Comparison of ENCODE assay signal across 8 cellular contexts in the genomic region with DNA sequence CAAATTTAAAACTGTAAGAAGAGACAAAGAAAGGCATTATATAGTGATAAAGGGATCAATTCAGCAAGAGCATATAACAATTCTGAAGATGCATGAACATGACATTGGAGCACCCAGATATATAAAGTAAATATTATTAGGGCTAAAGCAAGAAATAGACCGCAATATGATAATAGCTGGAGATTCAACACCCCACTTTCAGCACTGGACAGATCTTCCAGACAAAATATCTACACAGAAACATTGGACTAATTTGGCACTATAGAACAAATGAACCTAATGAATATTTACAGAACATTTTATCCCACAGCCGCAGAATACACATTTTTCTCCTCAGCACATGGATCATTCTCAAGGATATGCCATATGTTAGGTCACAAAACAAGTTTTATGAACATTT.
"Had no signal": no experiment of that assay in that cellular context is flagged by ENCODE, and none has a peak within 500 bp of the region (broad histone marks: within the 10 kb centered on the region; RNA-seq: fewer than 3 reads in every experiment).

No MANE protein-coding gene starts in this region.

- H3K27me3 Mint-ChIP-seq: IgD-negative memory B cell had no signal

- ATAC-seq: HepG2, K562 had no signal

- H3K4me2 ChIP-seq: KMS-11 had no signal

- H3K36me3 Mint-ChIP-seq: IgD-negative memory B cell had no signal

- H3K4me3 Mint-ChIP-seq: IgD-negative memory B cell had no signal

- DNase-seq: IMR-90, KBM-7, KG1 had no signal

- H3K4me3 ChIP-seq: K562 had no signal

- H3K27ac Mint-ChIP-seq: IgD-negative memory B cell had no signal

- H3K27ac ChIP-seq: HL-60, KMS-11 had no signal

- H3K4me1 Mint-ChIP-seq: IgD-negative memory B cell had no signal
